ENCODE assay signal across 10 cellular contexts in genomic region chr2:128536925-128537620, GRCh38.
DNase-seq lines count a peak whose midpoint lies in the region; ATAC-seq and TF ChIP-seq lines count a peak whose summit lies in the region.
"Had no signal": no experiment of that assay in that cellular context is flagged by ENCODE, and none has a peak within 500 bp of the region (broad histone marks: within the 10 kb centered on the region; RNA-seq: fewer than 3 reads in every experiment).

No MANE protein-coding gene starts in this region.

- no peaks in the 10 kb centered on the region for H3K36me3 ChIP-seq in effector memory CD4-positive, alpha-beta T cell (ENCODE audit: control insufficient read depth, insufficient read depth, low read length)

- peaks cover 3% of the 10 kb centered on the region for H3K27me3 Mint-ChIP-seq in activated T-helper 2 cell treated with anti-CD3 and anti-CD28 coated beads, Interferon-gamma antibody, Interleukin-2, Interleukin-4, amounts not matched to agents 10 μg/mL and 5 μg/mL and 100 μg/mL, durations not matched to agents 14 hours and 24 hours and 36 hours (ENCODE audit: low read depth)

- peak overlapping the region; percentile 35 for H3K4me3 Mint-ChIP-seq in activated T-helper 2 cell treated with anti-CD3 and anti-CD28 coated beads, Interferon-gamma antibody, Interleukin-2, Interleukin-4, amounts not matched to agents 10 μg/mL and 5 μg/mL and 100 μg/mL, durations not matched to agents 14 hours and 24 hours and 36 hours (ENCODE audit: low read depth)
- H3K4me3 Mint-ChIP-seq: natural killer cell treated with Interleukin-12 subunit alpha and Interleukin-12 subunit beta and Interleukin-15 and Interleukin-18, amount 100 ng/mL, for 72 hours had no signal

- H3K27ac Mint-ChIP-seq in activated T-helper 2 cell treated with anti-CD3 and anti-CD28 coated beads, Interferon-gamma antibody, Interleukin-2, Interleukin-4, amounts not matched to agents 10 μg/mL and 5 μg/mL and 100 μg/mL, durations not matched to agents 14 hours and 24 hours and 36 hours: peak overlapping the region; percentile 88
- H3K27ac Mint-ChIP-seq: natural killer cell treated with Interleukin-12 subunit alpha and Interleukin-12 subunit beta and Interleukin-15 and Interleukin-18, amount 100 ng/mL, for 72 hours had no signal

- H3K9me3 ChIP-seq in effector memory CD4-positive, alpha-beta T cell (ENCODE audit: control insufficient read depth, low read length): no peaks in the 10 kb centered on the region
- H3K9me3 ChIP-seq: SK-N-SH had no signal

- no peaks in the 10 kb centered on the region for H3K27me3 ChIP-seq in effector memory CD4-positive, alpha-beta T cell (replicated peaks; ENCODE audit: control insufficient read depth, insufficient read depth, low read length, poor library complexity, severe bottlenecking)

- H3K27ac ChIP-seq in effector memory CD4-positive, alpha-beta T cell (ENCODE audit: insufficient read depth, low read length, poor library complexity, severe bottlenecking): no peak overlapping the region

- H3K36me3 Mint-ChIP-seq in activated T-helper 2 cell treated with anti-CD3 and anti-CD28 coated beads, Interferon-gamma antibody, Interleukin-2, Interleukin-4, amounts not matched to agents 10 μg/mL and 5 μg/mL and 100 μg/mL, durations not matched to agents 14 hours and 24 hours and 36 hours (ENCODE audit: low read depth): no peaks in the 10 kb centered on the region
- H3K36me3 Mint-ChIP-seq: natural killer cell treated with Interleukin-12 subunit alpha and Interleukin-12 subunit beta and Interleukin-15 and Interleukin-18, amount 100 ng/mL, for 72 hours had no signal

- peaks cover 44% of the 10 kb centered on the region for H3K4me1 Mint-ChIP-seq in activated T-helper 2 cell treated with anti-CD3 and anti-CD28 coated beads, Interferon-gamma antibody, Interleukin-2, Interleukin-4, amounts not matched to agents 10 μg/mL and 5 μg/mL and 100 μg/mL, durations not matched to agents 14 hours and 24 hours and 36 hours (ENCODE audit: low read depth)

- no peak overlapping the region for H3K4me3 ChIP-seq in AG10803 (ENCODE audit: low read length)
- H3K4me3 ChIP-seq in effector memory CD4-positive, alpha-beta T cell (ENCODE audit: insufficient read depth, low read depth, low read length, poor library complexity, severe bottlenecking): no peak overlapping the region

- DNase-seq in AG10803 (ENCODE audit: low read depth) (peak; percentile 79), HS-5 (ENCODE audit: low read depth) (peak; percentile 43), kidney tubule cell (ENCODE audit: low spot score) (peak; percentile 75), SKM-1 treated with dmso at 0.1 percent for 144 hours (lab: John Stamatoyannopoulos, UW; ENCODE audit: unreplicated experiment) (no peak), NCI-H1417 treated with DMSO at 0.1 percent for 48 hours (lab: John Stamatoyannopoulos, UW) (no peak)
- DNase-seq in activated T-helper 2 cell treated with anti-CD3 and anti-CD28 coated beads, Interferon-gamma antibody, Interleukin-2, Interleukin-4, amounts not matched to agents 10 μg/mL and 5 μg/mL and 100 μg/mL, durations not matched to agents 14 hours and 24 hours and 36 hours (ENCODE audit: low spot score): no peak
- DNase-seq in effector memory CD4-positive, alpha-beta T cell: no peak
- DNase-seq: SK-N-SH had no signal

- ATAC-seq in HG02623 (IDR thresholded peaks at IDR 0.05; ENCODE audit: unreplicated experiment): no peak

- no peaks in the 10 kb centered on the region for H3K9me3 Mint-ChIP-seq in activated T-helper 2 cell treated with anti-CD3 and anti-CD28 coated beads, Interferon-gamma antibody, Interleukin-2, Interleukin-4, amounts not matched to agents 10 μg/mL and 5 μg/mL and 100 μg/mL, durations not matched to agents 14 hours and 24 hours and 36 hours
- H3K9me3 Mint-ChIP-seq: natural killer cell treated with Interleukin-12 subunit alpha and Interleukin-12 subunit beta and Interleukin-15 and Interleukin-18, amount 100 ng/mL, for 72 hours had no signal

- no peaks in the 10 kb centered on the region for H3K4me1 ChIP-seq in effector memory CD4-positive, alpha-beta T cell (ENCODE audit: control insufficient read depth, insufficient read depth, low read length, poor library complexity, severe bottlenecking)

- intact Hi-C loops in activated T-helper 2 cell treated with anti-CD3 and anti-CD28 coated beads, Interferon-gamma antibody, Interleukin-2, Interleukin-4, amounts not matched to agents 10 μg/mL and 5 μg/mL and 100 μg/mL, durations not matched to agents 14 hours and 24 hours and 36 hours (cut with micrococcal nuclease): loop anchor here (1.0 to 5.0 kb wide), 4 partner anchors 17 to 216 kb away; no protein-coding TSS in a partner anchor

- no peak for TF ChIP-seq CTCF in AG10803 (conservative IDR thresholded peaks at IDR 0.05; ENCODE audit: low read length)

Comparison
In these comparisons a context has a peak if more than half of its experiments do, and no peak if none do; other contexts are left out.
1. DNase-seq: peak in AG10803 (single experiment), HS-5 (single experiment) and kidney tubule cell (single experiment); none in activated T-helper 2 cell treated with anti-CD3 and anti-CD28 coated beads, Interferon-gamma antibody, Interleukin-2, Interleukin-4, amounts not matched to agents 10 μg/mL and 5 μg/mL and 100 μg/mL, durations not matched to agents 14 hours and 24 hours and 36 hours (single experiment), SKM-1 treated with dmso at 0.1 percent for 144 hours (single experiment), NCI-H1417 treated with DMSO at 0.1 percent for 48 hours (single experiment) and effector memory CD4-positive, alpha-beta T cell (0 of 3).